Comparison of ENCODE assay signal across 14 cellular contexts in genomic region chr1:64645742-64646141, GRCh38.
DNase-seq lines count a peak whose midpoint lies in the region; ATAC-seq, FAIRE-seq and TF ChIP-seq lines count a peak whose summit lies in the region.
"Had no signal": no experiment of that assay in that cellular context is flagged by ENCODE, and none has a peak within 500 bp of the region (broad histone marks: within the 10 kb centered on the region; RNA-seq: fewer than 3 reads in every experiment).

No MANE protein-coding gene starts in this region.

- H3K4me3 Mint-ChIP-seq in GM23338 (no peak overlapping the region), glutamatergic neuron (ENCODE audit: unreplicated experiment) (no peak overlapping the region)
- H3K4me3 Mint-ChIP-seq: CD14-positive monocyte had no signal

- H3K4me2 ChIP-seq in GM23338 = no peak overlapping the region
- no peak overlapping the region for H3K4me2 ChIP-seq in GM12878 (ENCODE audit: control insufficient read depth, insufficient read depth)
- H3K4me2 ChIP-seq in mesendoderm (ENCODE audit: low read length) = no peak overlapping the region

- no peaks in the 10 kb centered on the region for H3K9me2 ChIP-seq in GM23338 (ENCODE audit: insufficient read depth)

- no peak overlapping the region for H3K4ac ChIP-seq in mesendoderm (ENCODE audit: low read depth, low read length)

- no peaks in the 10 kb centered on the region for H3K79me1 ChIP-seq in mesendoderm (ENCODE audit: low read length)

- H3K27me3 Mint-ChIP-seq in GM23338 (ENCODE audit: insufficient read depth, low read depth, poor library complexity) (peaks cover 14% of the 10 kb centered on the region), glutamatergic neuron (ENCODE audit: unreplicated experiment) (no peaks in the 10 kb centered on the region)

- H2AFZ ChIP-seq in GM23338 = no peak overlapping the region
- H2AFZ ChIP-seq in GM12878 (ENCODE audit: control insufficient read depth, low read depth, low read length) = no peak overlapping the region

- no peak overlapping the region for H3K18ac ChIP-seq in mesendoderm (ENCODE audit: low read length)

- H2BK120ac ChIP-seq in mesendoderm (ENCODE audit: low read depth, low read length) = no peak overlapping the region

- intact Hi-C loops in GM12878 (cut with micrococcal nuclease; ENCODE audit: unreplicated experiment) = no loop called here

- no peak overlapping the region for H4K8ac ChIP-seq in mesendoderm (ENCODE audit: low read depth, low read length)

- no peak overlapping the region for H2BK15ac ChIP-seq in mesendoderm (replicated peaks; ENCODE audit: low read depth)

- no TSS peak for BruUV-seq in GM12878 (replicated peaks; lab: Mats Ljungman, UMichigan)

- ATAC-seq in GM23338 (peak; percentile 35; the same call in 2 of the 3 replicates), GM12878 (no peak), HG02763 (IDR thresholded peaks at IDR 0.05; ENCODE audit: unreplicated experiment) (no peak)
- ATAC-seq: HCT116 had no signal

- H3K9ac ChIP-seq in GM12878 (ENCODE audit: control insufficient read depth, insufficient read depth, low read length) (no peak overlapping the region), mesendoderm (ENCODE audit: low read length) (no peak overlapping the region)

- H4K5ac ChIP-seq in mesendoderm (ENCODE audit: low read length) = no peak overlapping the region

- peaks cover 64% of the 10 kb centered on the region for H3K36me3 Mint-ChIP-seq in GM23338 (ENCODE audit: low read depth)
- H3K36me3 Mint-ChIP-seq in glutamatergic neuron (ENCODE audit: unreplicated experiment) = peaks cover 8% of the 10 kb centered on the region
- H3K36me3 Mint-ChIP-seq: CD14-positive monocyte had no signal

- no peaks in the 10 kb centered on the region for H3K79me2 ChIP-seq in GM23338 (replicated peaks; ENCODE audit: insufficient read depth)
- no peaks in the 10 kb centered on the region for H3K79me2 ChIP-seq in GM12878 (ENCODE audit: control insufficient read depth, insufficient read depth, low read length)
- no peaks in the 10 kb centered on the region for H3K79me2 ChIP-seq in mesendoderm (ENCODE audit: control insufficient read depth, insufficient read depth, low read length)

- no peaks in the 10 kb centered on the region for H3K9me3 Mint-ChIP-seq in GM23338
- peaks cover 3% of the 10 kb centered on the region for H3K9me3 Mint-ChIP-seq in glutamatergic neuron (ENCODE audit: unreplicated experiment)
- H3K9me3 Mint-ChIP-seq: CD14-positive monocyte had no signal

- DNase-seq in GM12892 (ENCODE audit: insufficient read length) = no peak
- DNase-seq in GM23338 (ENCODE audit: low spot score) = peak; percentile 41
- DNase-seq in GM12878 (ENCODE audit: low read depth, low spot score) = no peak
- DNase-seq in mesendoderm = peak; percentile 8
- no peak for DNase-seq in WERI-Rb-1
- DNase-seq in glutamatergic neuron = no peak
- DNase-seq: DMS53, GF-D8, IMR-90, KG1 had no signal

- no peak for TF ChIP-seq POLR2A in GM12892 (IDR thresholded peaks at IDR 0.05; ENCODE audit: low read depth, low read length)
- no peak for TF ChIP-seq POLR2A in GM12878 (IDR thresholded peaks at IDR 0.05; ENCODE audit: low read depth, low read length)

- H3K27ac Mint-ChIP-seq in GM23338 = 0 out of 2 replicates have a peak overlapping the region, but pooled peaks have one; percentile 55
- H3K27ac Mint-ChIP-seq in glutamatergic neuron (ENCODE audit: unreplicated experiment) = no peak overlapping the region
- H3K27ac Mint-ChIP-seq: CD14-positive monocyte had no signal

- WGBS in GM12878 (ENCODE audit: insufficient coverage, insufficient replicate concordance, low lambda C conversion rate, missing lambda C conversion rate) = 9% methylated on average over 3 of the region's 3 CpGs
- WGBS in mesendoderm (ENCODE audit: extremely low coverage, insufficient coverage, low lambda C conversion rate) = no CpG with 5 or more reads among the region's 3 CpGs

- H3K23ac ChIP-seq in mesendoderm (ENCODE audit: low read length) = no peak overlapping the region

- TF ChIP-seq CTCF in GM23338 (conservative IDR thresholded peaks at IDR 0.05; ENCODE audit: low read depth in 2 of 2) = no peak
- no peak for TF ChIP-seq CTCF in GM12878 (IDR thresholded peaks at IDR 0.05 in 2 of 3, conservative IDR thresholded peaks at IDR 0.05 in 1 of 3; ENCODE audit: control insufficient read depth in 2 of 3, extremely low read depth in 1 of 3, insufficient read depth in 1 of 3, low read depth in 3 of 3, low read length in 3 of 3)
- TF ChIP-seq CTCF in WERI-Rb-1 (IDR thresholded peaks at IDR 0.05; ENCODE audit: low read depth, low read length) = no peak
- TF ChIP-seq CTCF in glutamatergic neuron (IDR thresholded peaks at IDR 0.05; ENCODE audit: partially characterized antibody, unreplicated experiment) = no peak

- H3K4me1 Mint-ChIP-seq in GM23338 = peaks cover 31% of the 10 kb centered on the region
- peaks cover 6% of the 10 kb centered on the region for H3K4me1 Mint-ChIP-seq in glutamatergic neuron (ENCODE audit: low read depth, unreplicated experiment)
- H3K4me1 Mint-ChIP-seq: CD14-positive monocyte had no signal

- SMC1A ChIA-PET in GM12878 (lab: Charles Lee; ENCODE audit: uncharacterized antibody, unreplicated experiment) = no interaction called here

- no peaks in the 10 kb centered on the region for H3K27me3 ChIP-seq in GM23338 (ENCODE audit: insufficient read depth)
- peaks cover 0 to 7% of the 10 kb centered on the region in 2 experiments; a peak in 3 of 4 replicates for H3K27me3 ChIP-seq in GM12878 (replicated peaks in 1 of 2; ENCODE audit: control insufficient read depth in 2 of 2, insufficient read depth in 2 of 2, low read length in 1 of 2)
- H3K27me3 ChIP-seq in mesendoderm (ENCODE audit: insufficient read depth, low read length, poor library complexity) = no peaks in the 10 kb centered on the region
- no peaks in the 10 kb centered on the region for H3K27me3 ChIP-seq in WERI-Rb-1 (ENCODE audit: insufficient read depth, low read depth, severe bottlenecking)

- CTCF ChIA-PET in GM12878 (lab: Yijun Ruan, JAX) = no interaction called here

- peaks cover 19% of the 10 kb centered on the region; the same call in 1 of the 2 replicates for H3K36me3 ChIP-seq in GM23338 (ENCODE audit: insufficient read depth)
- no peaks in the 10 kb centered on the region for H3K36me3 ChIP-seq in GM12878 (ENCODE audit: control insufficient read depth in 2 of 2, insufficient read depth in 2 of 2, low read length in 1 of 2)
- peaks cover 7% of the 10 kb centered on the region for H3K36me3 ChIP-seq in mesendoderm (ENCODE audit: control insufficient read depth, insufficient read depth, low read length)
- H3K36me3 ChIP-seq in WERI-Rb-1 = no peaks in the 10 kb centered on the region; the same call in none of the 2 replicates

- peak; percentile 30 for FAIRE-seq in GM12892 (lab: Jason Lieb, UNC)
- FAIRE-seq in GM12878 (lab: Jason Lieb, UNC) = no peak
- FAIRE-seq: GM18507 had no signal

- RAD21 ChIA-PET in GM12878 (lab: Charles Lee; ENCODE audit: unreplicated experiment) = no interaction called here

- in situ Hi-C loops in GM12878 (cut with MboI) = no loop called here

- H4K20me1 ChIP-seq in GM23338 (replicated peaks; ENCODE audit: insufficient read depth) = 0 out of 2 replicates have a peak, but pooled peaks cover 4% of the 10 kb centered on the region
- no peaks in the 10 kb centered on the region for H4K20me1 ChIP-seq in GM12878 (ENCODE audit: control insufficient read depth, insufficient read depth)

- no peak overlapping the region for H3K56ac ChIP-seq in mesendoderm (ENCODE audit: low read length)

- TF ChIP-seq RAD21 in GM12878 (IDR thresholded peaks at IDR 0.05; ENCODE audit: insufficient read depth, low read depth, low read length) = no peak

- no peak overlapping the region for H2AK5ac ChIP-seq in mesendoderm (ENCODE audit: low read length)

- POLR2A ChIA-PET in GM12878 (lab: Charles Lee) = no interaction called here

- no peaks in the 10 kb centered on the region for H3K9me3 ChIP-seq in GM12878 (replicated peaks; ENCODE audit: control insufficient read depth, insufficient read depth, low read length)
- no peaks in the 10 kb centered on the region for H3K9me3 ChIP-seq in WERI-Rb-1 (ENCODE audit: severe bottlenecking)

- H3K4me1 ChIP-seq in GM23338 (ENCODE audit: insufficient read depth) = peaks cover 24% of the 10 kb centered on the region
- no peaks in the 10 kb centered on the region for H3K4me1 ChIP-seq in GM12878 (ENCODE audit: control insufficient read depth, insufficient read depth, low read length)
- no peaks in the 10 kb centered on the region for H3K4me1 ChIP-seq in mesendoderm (ENCODE audit: control insufficient read depth, low read depth, low read length)

- H3F3A ChIP-seq in GM23338 (replicated peaks; ENCODE audit: low read depth) = no peaks in the 10 kb centered on the region

- no peak overlapping the region for H3K27ac ChIP-seq in GM23338 (ENCODE audit: low read depth)
- H3K27ac ChIP-seq in GM12878 (ENCODE audit: control insufficient read depth, insufficient read depth) = no peak overlapping the region
- no peak overlapping the region for H3K27ac ChIP-seq in mesendoderm (ENCODE audit: low read depth, low read length)
- H3K27ac ChIP-seq in WERI-Rb-1 = no peak overlapping the region

- TF ChIP-seq EP300 in GM12878 (IDR thresholded peaks at IDR 0.05; ENCODE audit: borderline replicate concordance in 1 of 2, control insufficient read depth in 1 of 2, low read depth in 2 of 2, low read length in 2 of 2) = no peak

- H3K4me3 ChIP-seq in GM23338 (no peak overlapping the region), GM12878 (no peak overlapping the region), mesendoderm (ENCODE audit: low read length) (no peak overlapping the region), WERI-Rb-1 (ENCODE audit: low read depth, low read length) (no peak overlapping the region)

- H2BK5ac ChIP-seq in mesendoderm (ENCODE audit: low read length) = no peak overlapping the region

TF ChIP-seq in GM23338, 12 proteins besides CTCF, POLR2A, EP300 and RAD21 (continues in another document):
- no peak for TF ChIP-seq JUNB (IDR thresholded peaks at IDR 0.05; ENCODE audit: unreplicated experiment)
- TF ChIP-seq NANOG (IDR thresholded peaks at IDR 0.05; ENCODE audit: borderline replicate concordance) = no peak
- no peak for TF ChIP-seq ZNF114 (CRISPR knock-in tag; IDR thresholded peaks at IDR 0.05)

TF ChIP-seq in GM12878, 131 proteins besides CTCF, POLR2A, EP300 and RAD21 (continues in another document):
- TF ChIP-seq MEF2B (IDR thresholded peaks at IDR 0.05; ENCODE audit: partially characterized antibody, poor library complexity, severe bottlenecking) (no peak), DPF2 (IDR thresholded peaks at IDR 0.05) (no peak)
- TF ChIP-seq, protein P1, sequence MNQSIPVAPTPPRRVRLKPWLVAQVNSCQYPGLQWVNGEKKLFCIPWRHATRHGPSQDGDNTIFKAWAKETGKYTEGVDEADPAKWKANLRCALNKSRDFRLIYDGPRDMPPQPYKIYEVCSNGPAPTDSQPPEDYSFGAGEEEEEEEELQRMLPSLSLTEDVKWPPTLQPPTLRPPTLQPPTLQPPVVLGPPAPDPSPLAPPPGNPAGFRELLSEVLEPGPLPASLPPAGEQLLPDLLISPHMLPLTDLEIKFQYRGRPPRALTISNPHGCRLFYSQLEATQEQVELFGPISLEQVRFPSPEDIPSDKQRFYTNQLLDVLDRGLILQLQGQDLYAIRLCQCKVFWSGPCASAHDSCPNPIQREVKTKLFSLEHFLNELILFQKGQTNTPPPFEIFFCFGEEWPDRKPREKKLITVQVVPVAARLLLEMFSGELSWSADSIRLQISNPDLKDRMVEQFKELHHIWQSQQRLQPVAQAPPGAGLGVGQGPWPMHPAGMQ (IDR thresholded peaks at IDR 0.05; ENCODE audit: borderline replicate concordance) = no peak

Comparison
In these comparisons a context has a peak if more than half of its experiments do, and no peak if none do; other contexts are left out.
1. DNase-seq: peak in GM23338 (single experiment) and mesendoderm (single experiment); none in GM12892 (single experiment), GM12878 (single experiment), WERI-Rb-1 (single experiment) and glutamatergic neuron (single experiment).